ENCODE assay signal across 9 cellular contexts in the genomic region with DNA sequence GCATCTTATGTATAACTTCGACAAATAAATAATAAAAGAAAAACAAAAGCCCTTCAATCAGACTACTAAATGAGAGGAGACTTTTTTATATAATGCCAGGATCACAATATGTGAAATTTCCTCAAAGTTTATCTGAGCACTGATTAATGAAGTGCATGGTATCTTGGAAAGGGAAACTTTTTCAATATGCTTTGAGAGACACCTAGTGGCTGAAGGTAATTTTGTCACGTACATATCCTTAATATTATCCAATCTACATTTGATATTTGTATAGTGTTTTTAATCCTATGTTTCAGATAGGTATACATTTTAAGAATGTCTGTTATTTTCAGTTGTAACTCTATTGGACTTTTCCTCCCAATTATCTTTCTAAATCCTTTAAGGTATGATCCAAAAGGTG.
DNase-seq lines count a peak whose midpoint lies in the region; ATAC-seq and TF ChIP-seq lines count a peak whose summit lies in the region.
"Had no signal": no experiment of that assay in that cellular context is flagged by ENCODE, and none has a peak within 500 bp of the region (broad histone marks: within the 10 kb centered on the region; RNA-seq: fewer than 3 reads in every experiment).

No MANE protein-coding gene starts in this region.

- H3K9ac ChIP-seq in MM.1S (ENCODE audit: low read length) = no peak overlapping the region
- H3K9ac ChIP-seq in mammary epithelial cell (ENCODE audit: insufficient read depth, low read length) = no peak overlapping the region

- no peaks in the 10 kb centered on the region for H3K36me3 ChIP-seq in MM.1S (replicated peaks; ENCODE audit: insufficient read depth, low read length)
- H3K36me3 ChIP-seq in mammary epithelial cell (ENCODE audit: insufficient read depth, low read length) = no peaks in the 10 kb centered on the region
- H3K36me3 ChIP-seq: HAP-1 had no signal

- CTCF ChIA-PET in mammary epithelial cell (lab: Charles Lee; ENCODE audit: low non-redundant PET) = no interaction called here

- H4K20me1 ChIP-seq in MM.1S (ENCODE audit: insufficient read depth, low read length) = no peaks in the 10 kb centered on the region
- H4K20me1 ChIP-seq in mammary epithelial cell (ENCODE audit: insufficient read depth, low read length) = no peaks in the 10 kb centered on the region

- H3K9me2 ChIP-seq in MM.1S (replicated peaks; ENCODE audit: insufficient read depth, low read length) = no peaks in the 10 kb centered on the region

- no TSS peak for BruUV-seq in mammary epithelial cell (replicated peaks; lab: Mats Ljungman, UMichigan)

- WGBS in mammary epithelial cell (ENCODE audit: low coverage, missing lambda C conversion rate) = 0% methylated on average over 2 of the region's 2 CpGs

- H3K79me2 ChIP-seq in MM.1S (ENCODE audit: low read length) (no peaks in the 10 kb centered on the region), mammary epithelial cell (ENCODE audit: insufficient read depth, low read length) (no peaks in the 10 kb centered on the region)

- dilution Hi-C loops in mammary epithelial cell (cut with HindIII; ENCODE audit: low sequenced_read_pairs) = no loop called here

- in situ Hi-C loops in mammary epithelial cell (cut with MboI; ENCODE audit: low sequenced_read_pairs in 2 of 2) = no loop called here

- intact Hi-C loops in mammary epithelial cell (cut with micrococcal nuclease) = loop anchor here (1.0 kb wide), 2 partner anchors 85 to 326 kb away; no protein-coding TSS in a partner anchor

- TF ChIP-seq CTCF in GM12873 (IDR thresholded peaks at IDR 0.05; ENCODE audit: insufficient read depth, low read depth, low read length, missing control alignments) (peak; percentile 31), MM.1S (IDR thresholded peaks at IDR 0.05; ENCODE audit: low read length) (peak; percentile 55), mammary epithelial cell (conservative IDR thresholded peaks at IDR 0.05 in 1 of 2, IDR thresholded peaks at IDR 0.05 in 1 of 2; ENCODE audit: extremely low read depth in 1 of 2, insufficient read depth in 1 of 2, low read depth in 1 of 2, low read length in 2 of 2) (peak; percentile 46 to 59)

- H3K27me3 ChIP-seq in MM.1S (replicated peaks; ENCODE audit: insufficient read depth, low read length) (no peaks in the 10 kb centered on the region), mammary epithelial cell (ENCODE audit: insufficient read depth, low read length) (no peaks in the 10 kb centered on the region)

- DNase-seq in MM.1S (peak; percentile 55), mammary epithelial cell (peak; percentile 18), myocyte (ENCODE audit: low read depth) (peak; percentile 38), SHP77 treated with DMSO at 0.1 percent for 48 hours (lab: John Stamatoyannopoulos, UW) (no peak), activated T-cell treated with anti-CD3 and anti-CD28 coated beads for 4 hours (no peak), caudate nucleus (lab: John Stamatoyannopoulos, UW) (no peak)

- H3K4me1 ChIP-seq in MM.1S (ENCODE audit: low read length) (no peaks in the 10 kb centered on the region), mammary epithelial cell (ENCODE audit: insufficient read depth, low read length) (no peaks in the 10 kb centered on the region)
- H3K4me1 ChIP-seq: HAP-1 had no signal

- no peak overlapping the region for H3K4me3 ChIP-seq in MM.1S (ENCODE audit: low read length)
- H3K4me3 ChIP-seq in mammary epithelial cell (replicated peaks in 1 of 3; ENCODE audit: insufficient read depth in 1 of 3, low read depth in 2 of 3, low read length in 3 of 3) = no peak overlapping the region
- H3K4me3 ChIP-seq: HAP-1 had no signal

- no peak for ATAC-seq in HG03159 (IDR thresholded peaks at IDR 0.05; ENCODE audit: unreplicated experiment)

- no peak overlapping the region for H3K4me2 ChIP-seq in MM.1S (ENCODE audit: low read depth, low read length)
- H3K4me2 ChIP-seq in mammary epithelial cell (ENCODE audit: insufficient read depth, low read depth, low read length) = no peak overlapping the region

- H3F3A ChIP-seq in MM.1S (ENCODE audit: insufficient read depth, low read length) = no peaks in the 10 kb centered on the region

- H3K27ac ChIP-seq in MM.1S (ENCODE audit: low read length) (no peak overlapping the region), mammary epithelial cell (ENCODE audit: insufficient read depth, low read depth, low read length) (no peak overlapping the region), caudate nucleus (ENCODE audit: low read depth, low read length) (no peak overlapping the region)

- H2AFZ ChIP-seq in MM.1S (ENCODE audit: low read length) (no peak overlapping the region), mammary epithelial cell (ENCODE audit: low read depth, low read length) (no peak overlapping the region)

- no peaks in the 10 kb centered on the region for H3K9me3 ChIP-seq in MM.1S (replicated peaks; ENCODE audit: insufficient read depth, low read length)
- no peaks in the 10 kb centered on the region for H3K9me3 ChIP-seq in mammary epithelial cell (replicated peaks; ENCODE audit: insufficient read depth, low read length)
- H3K9me3 ChIP-seq: HAP-1 had no signal

Comparison
In these comparisons a context has a peak if more than half of its experiments do, and no peak if none do; other contexts are left out.
1. DNase-seq: peak in MM.1S (single experiment), mammary epithelial cell (single experiment) and myocyte (single experiment); none in SHP77 treated with DMSO at 0.1 percent for 48 hours (single experiment), activated T-cell treated with anti-CD3 and anti-CD28 coated beads for 4 hours (single experiment) and caudate nucleus (0 of 61).
2. Peak in every context shown above with its lines, with median percentiles within 50 percentile points of each other: CTCF ChIP-seq.